9 cellular contexts compared by ENCODE assay signal in genomic region chr1:168637350-168637991, GRCh38.
DNase-seq lines count a peak whose midpoint lies in the region; ATAC-seq and TF ChIP-seq lines count a peak whose summit lies in the region.
"Had no signal": no experiment of that assay in that cellular context is flagged by ENCODE, and none has a peak within 500 bp of the region (broad histone marks: within the 10 kb centered on the region; RNA-seq: fewer than 3 reads in every experiment).

No MANE protein-coding gene starts in this region.

- H4K91ac ChIP-seq in H9 (ENCODE audit: insufficient read length, low read depth, low read length), result no peak overlapping the region

- H3K27ac Mint-ChIP-seq in H9 (no peak overlapping the region), nephron (peak overlapping the region in 1 of 3 experiments; percentile 22)

- H3K79me2 ChIP-seq in H9 (ENCODE audit: insufficient read depth, low read length), result no peaks in the 10 kb centered on the region

- H2BK20ac ChIP-seq in H9 (ENCODE audit: low read depth, low read length, poor library complexity, severe bottlenecking), result no peak overlapping the region

- H2AK5ac ChIP-seq in H9 (ENCODE audit: insufficient read length, low read length), result no peak overlapping the region

- H3K14ac ChIP-seq in H9 (ENCODE audit: insufficient read depth, low read length), result no peak overlapping the region

- no peak overlapping the region for H3K4ac ChIP-seq in H9 (ENCODE audit: low read depth, low read length)

- no peaks in the 10 kb centered on the region for H3K27me3 ChIP-seq in H9 (ENCODE audit: insufficient read depth, low read length)
- H3K27me3 ChIP-seq in dorsolateral prefrontal cortex, result no peaks in the 10 kb centered on the region

- H3K4me1 ChIP-seq in H9 (ENCODE audit: insufficient read depth, low read length), result no peaks in the 10 kb centered on the region

- no peak overlapping the region for H3K56ac ChIP-seq in H9 (ENCODE audit: insufficient read length, low read depth, low read length)

- H3K4me3 Mint-ChIP-seq in H9, result no peak overlapping the region
- no peak overlapping the region for H3K4me3 Mint-ChIP-seq in nephron

- ATAC-seq in GM18517 (IDR thresholded peaks at IDR 0.05; ENCODE audit: unreplicated experiment), result no peak
- no peak for ATAC-seq in GM21717 (IDR thresholded peaks at IDR 0.05; ENCODE audit: unreplicated experiment)
- ATAC-seq in HG03045 (IDR thresholded peaks at IDR 0.05; ENCODE audit: unreplicated experiment), result no peak

- no CpG with 5 or more reads among the region's 5 CpGs for WGBS in H9 (ENCODE audit: extremely low coverage, insufficient read length, low lambda C conversion rate)

- H2AFZ ChIP-seq in H9 (ENCODE audit: low read length), result no peak overlapping the region

- H3K9ac ChIP-seq in H9 (ENCODE audit: extremely low read depth, insufficient read length, low read length), result no peak overlapping the region

- no peak overlapping the region for H3K4me3 ChIP-seq in dorsolateral prefrontal cortex

- no peak overlapping the region for H3K18ac ChIP-seq in H9 (ENCODE audit: insufficient read length, low read depth, low read length)

- H3K36me3 Mint-ChIP-seq in H9 (ENCODE audit: insufficient read depth in 1 of 3, low read depth in 3 of 3) (no peaks in the 10 kb centered on the region), nephron (ENCODE audit: low read depth) (no peaks in the 10 kb centered on the region)

- peak; percentile 86 for TF ChIP-seq CTCF in H9 (conservative IDR thresholded peaks at IDR 0.05)
- TF ChIP-seq CTCF in dorsolateral prefrontal cortex (IDR thresholded peaks at IDR 0.05 in 54 of 56, conservative IDR thresholded peaks at IDR 0.05 in 2 of 56; ENCODE audit: low read depth in 1 of 56, partially characterized antibody in 56 of 56), result peak; percentile 43 to 83 (median 64)
- peak; percentile 31 to 55 (median 33) for TF ChIP-seq CTCF in nephron (IDR thresholded peaks at IDR 0.05; ENCODE audit: unreplicated experiment in 3 of 3)

- H4K8ac ChIP-seq in H9 (replicated peaks; ENCODE audit: insufficient read length, low read depth, low read length), result no peak overlapping the region

- H3K9me3 ChIP-seq in H9 (ENCODE audit: control insufficient read depth, low read depth, low read length), result no peaks in the 10 kb centered on the region

- H3K27me3 Mint-ChIP-seq in H9 (ENCODE audit: low read depth), result no peaks in the 10 kb centered on the region; the same call in 1 of the 2 replicates
- H3K27me3 Mint-ChIP-seq in nephron (ENCODE audit: low read depth), result no peaks in the 10 kb centered on the region

- H3K9me3 Mint-ChIP-seq in H9 (no peaks in the 10 kb centered on the region), nephron (no peaks in the 10 kb centered on the region)

- no peak overlapping the region for H3K23ac ChIP-seq in H9 (ENCODE audit: insufficient read length, low read depth, low read length)

- H2BK15ac ChIP-seq in H9 (ENCODE audit: low read depth, low read length), result no peak overlapping the region

- no peaks in the 10 kb centered on the region for H3K79me1 ChIP-seq in H9 (ENCODE audit: insufficient read depth, low read depth, low read length, poor library complexity, severe bottlenecking)

- no peaks in the 10 kb centered on the region for H4K20me1 ChIP-seq in H9 (ENCODE audit: control insufficient read depth, insufficient read depth, insufficient read length)

- 0 out of 4 replicates have a peak, but pooled peaks cover 0 to 2% of the 10 kb centered on the region in 2 experiments for H3K4me1 Mint-ChIP-seq in H9
- H3K4me1 Mint-ChIP-seq in nephron, result peaks cover 8% of the 10 kb centered on the region

- intact Hi-C loops in dorsolateral prefrontal cortex (cut with DNase I), result loop anchor here (2.0 to 10.0 kb wide), 6 partner anchors 35 to 495 kb away; partner anchors contain the start of gene ATP1B1 (in 1 of the 2)

- H3K27ac ChIP-seq in H9 (ENCODE audit: insufficient read length, low read depth, low read length) (no peak overlapping the region), dorsolateral prefrontal cortex (peak overlapping the region in 46 of 59 donors; percentile 0 to 84 (median 64))

- H2BK12ac ChIP-seq in H9 (ENCODE audit: insufficient read length, low read depth, low read length), result no peak overlapping the region

- H3T11ph ChIP-seq in H9 (ENCODE audit: low read length), result no peak overlapping the region

- DNase-seq in COR-L47 (lab: John Stamatoyannopoulos, UW), result peak; percentile 25
- no peak for DNase-seq in H9
- DNase-seq in NCI-H82 treated with DMSO at 0.1 percent for 48 hours (lab: John Stamatoyannopoulos, UW; ENCODE audit: unreplicated experiment), result peak; percentile 51
- no peak for DNase-seq in dorsolateral prefrontal cortex
- DNase-seq: left cardiac atrium had no signal

- no peaks in the 10 kb centered on the region for H3K23me2 ChIP-seq in H9 (ENCODE audit: insufficient read length, low read depth, low read length, poor library complexity, severe bottlenecking)

- no peak overlapping the region for H4K5ac ChIP-seq in H9 (ENCODE audit: insufficient read length, low read depth, low read length)

- H2BK5ac ChIP-seq in H9 (ENCODE audit: insufficient read length, low read length), result no peak overlapping the region

- no peak overlapping the region for H2BK120ac ChIP-seq in H9 (ENCODE audit: low read depth, low read length, poor library complexity, severe bottlenecking)

- H3K4me2 ChIP-seq in H9 (ENCODE audit: insufficient read depth, insufficient read length, low read length), result no peak overlapping the region

Comparison
In these comparisons a context has a peak if more than half of its experiments do, and no peak if none do; other contexts are left out.
1. DNase-seq: peak in COR-L47 (single experiment) and NCI-H82 treated with DMSO at 0.1 percent for 48 hours (single experiment); none in H9 (single experiment) and dorsolateral prefrontal cortex (0 of 10).
2. CTCF ChIP-seq: peak in every context shown above with its lines; median percentile 86 in H9; 64 in dorsolateral prefrontal cortex; 33 in nephron.